In the genomic region with DNA sequence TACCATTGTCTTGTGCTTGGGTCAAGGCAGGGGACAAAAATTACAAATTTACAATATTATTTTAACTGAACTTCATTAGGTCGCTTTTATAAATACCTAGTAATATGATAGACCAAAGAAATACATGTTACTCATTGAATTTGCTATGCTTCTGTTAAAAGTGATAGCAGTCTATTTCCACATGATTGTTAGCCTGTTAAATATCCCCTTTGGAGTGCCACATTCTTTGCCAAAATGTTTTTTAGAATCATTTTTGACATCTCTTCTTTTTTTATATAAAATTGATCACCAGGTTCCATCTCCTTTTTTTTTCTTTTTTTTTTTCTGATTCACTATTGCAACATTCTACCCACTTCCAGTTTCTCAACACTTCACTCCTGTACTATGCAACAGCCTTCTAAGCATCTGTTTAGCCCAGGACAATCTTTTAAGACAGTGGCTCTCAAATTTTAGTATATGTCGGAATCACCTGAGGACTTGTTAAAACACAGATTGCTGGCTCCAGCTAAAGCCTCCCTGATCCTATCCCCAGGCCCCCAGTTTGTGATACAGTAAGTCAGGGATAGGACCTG, we compare ENCODE assay signal across 2 cellular contexts.
TF ChIP-seq lines count a peak whose summit lies in the region.

No MANE protein-coding gene starts in this region.

TF ChIP-seq in HEK293, 187 proteins besides CTCF, POLR2A, EP300 and RAD21:
- no peak for TF ChIP-seq ZNF324 (tag by site-specific recombination; IDR thresholded peaks at IDR 0.05)
- TF ChIP-seq ZNF660 (tag by site-specific recombination; IDR thresholded peaks at IDR 0.05) = peak; percentile 95
- TF ChIP-seq ZNF211 (tag by site-specific recombination; IDR thresholded peaks at IDR 0.05; ENCODE audit: low read depth) = no peak

TF ChIP-seq in K562, 482 proteins besides CTCF, POLR2A, EP300 and RAD21:
- TF ChIP-seq RFX1 (IDR thresholded peaks at IDR 0.05) (no peak), CEBPB (tag; IDR thresholded peaks at IDR 0.05) (peak; percentile 62)
